1 cellular context compared by ENCODE assay signal in the genomic region with DNA sequence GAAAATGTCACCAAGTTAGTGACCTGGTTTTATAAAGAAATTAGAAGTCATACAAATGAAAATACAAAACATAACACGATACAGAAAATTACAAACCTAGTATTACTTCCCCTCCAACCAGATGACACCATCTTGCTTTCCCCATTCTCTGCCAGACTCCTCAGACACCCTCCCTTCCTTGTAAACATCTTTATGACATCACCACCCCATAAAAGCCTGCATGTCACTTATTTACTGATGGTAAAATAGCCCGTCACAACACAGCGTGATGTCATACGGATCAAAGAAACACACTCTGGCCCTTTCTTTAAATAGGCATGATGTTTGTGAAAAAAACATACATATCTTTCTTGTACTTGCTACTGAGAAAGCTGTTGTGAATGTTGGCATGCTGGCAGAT.
TF ChIP-seq lines count a peak whose summit lies in the region.

No MANE protein-coding gene starts in this region.

TF ChIP-seq in HepG2, 621 proteins besides CTCF, POLR2A, EP300 and RAD21 (continued from another document):
- TF ChIP-seq TRIM22 (IDR thresholded peaks at IDR 0.05) (no peak), FOXO1 (CRISPR knock-in tag; IDR thresholded peaks at IDR 0.05) (no peak), CREB1 (IDR thresholded peaks at IDR 0.05) (peak; percentile 98), CREB1 (CRISPR knock-in tag; IDR thresholded peaks at IDR 0.05) (no peak), KAT7 (CRISPR knock-in tag; IDR thresholded peaks at IDR 0.05; ENCODE audit: borderline replicate concordance) (no peak), SMYD3 (CRISPR knock-in tag; IDR thresholded peaks at IDR 0.05) (no peak), ZNF468 (CRISPR knock-in tag; IDR thresholded peaks at IDR 0.05) (no peak), ATF7 (IDR thresholded peaks at IDR 0.05) (peak; percentile 99), ATF7 (CRISPR knock-in tag; IDR thresholded peaks at IDR 0.05) (no peak), NCOA2 (CRISPR knock-in tag; IDR thresholded peaks at IDR 0.05) (no peak)
TF ChIP-seq in HepG2: peak in this region for 2.
